Comparison of ENCODE assay signal across 8 cellular contexts in genomic region chr5:155697236-155697635, GRCh38.
"Had no signal": no experiment of that assay in that cellular context is flagged by ENCODE, and none has a peak within 500 bp of the region (broad histone marks: within the 10 kb centered on the region; RNA-seq: fewer than 3 reads in every experiment).

No MANE protein-coding gene starts in this region.

- ATAC-seq: GM12878 had no signal

- H3K4me3 ChIP-seq: GM12878 had no signal

- DNase-seq: GDM1, GF-D8 had no signal

- FAIRE-seq: G401.6, GM12878, GM12891, GM12892, GM18507, GM19239 had no signal
